Comparison of ENCODE assay signal across 26 cellular contexts in genomic region chr4:158462611-158463010, GRCh38. TPM values are rescaled to one million over a fixed set of nuclear protein-coding genes. Genes with fewer than 3 reads are reported as not detected.
"Had no signal": no experiment of that assay in that cellular context is flagged by ENCODE, and none has a peak within 500 bp of the region (broad histone marks: within the 10 kb centered on the region; RNA-seq: fewer than 3 reads in every experiment).

No MANE protein-coding gene starts in this region.

- H3K27me3 ChIP-seq: neural progenitor cell, right lobe of liver, suprapubic skin, transverse colon, vagina had no signal

- H3K27me3 Mint-ChIP-seq: effector memory CD8-positive, alpha-beta T cell; progenitor cell of endocrine pancreas; stimulated activated naive CD8-positive, alpha-beta T cell treated with anti-CD3 and anti-CD28 coated beads, Interleukin-15, amount 100 ng/mL, for 72 hours had no signal

- H3K9me3 Mint-ChIP-seq: effector memory CD8-positive, alpha-beta T cell; neural progenitor cell; stimulated activated naive CD8-positive, alpha-beta T cell treated with anti-CD3 and anti-CD28 coated beads, Interleukin-15, amount 100 ng/mL, for 72 hours had no signal

- ATAC-seq: effector memory CD8-positive, alpha-beta T cell; esophagus mucosa; naive thymus-derived CD4-positive, alpha-beta T cell; right lobe of liver; stimulated activated naive CD8-positive, alpha-beta T cell treated with anti-CD3 and anti-CD28 coated beads, Interleukin-15, amount 100 ng/mL, for 72 hours had no signal

- H3K4me1 ChIP-seq: neural progenitor cell, parathyroid adenoma, right lobe of liver, suprapubic skin, transverse colon, vagina had no signal

- H3K27ac Mint-ChIP-seq: effector memory CD8-positive, alpha-beta T cell; immature natural killer cell; nephron; neural progenitor cell; progenitor cell of endocrine pancreas; stimulated activated naive CD8-positive, alpha-beta T cell treated with anti-CD3 and anti-CD28 coated beads, Interleukin-15, amount 100 ng/mL, for 72 hours had no signal

- H3K4me1 Mint-ChIP-seq: immature natural killer cell; naive thymus-derived CD4-positive, alpha-beta T cell; nephron; neural progenitor cell; stimulated activated naive CD8-positive, alpha-beta T cell treated with anti-CD3 and anti-CD28 coated beads, Interleukin-15, amount 100 ng/mL, for 72 hours had no signal

- H3K4me3 ChIP-seq: lung, neural progenitor cell, right lobe of liver, suprapubic skin, transverse colon, vagina had no signal

- H3K36me3 Mint-ChIP-seq: immature natural killer cell; naive thymus-derived CD4-positive, alpha-beta T cell; neural progenitor cell had no signal

- H3K9me3 ChIP-seq: right lobe of liver, suprapubic skin, transverse colon, vagina had no signal

- DNase-seq: cortex of kidney; effector memory CD8-positive, alpha-beta T cell; hypothalamus; immature natural killer cell; islet precursor cell; mesenchymal stem cell; midbrain; naive thymus-derived CD4-positive, alpha-beta T cell; right lobe of liver; small intestine; stimulated activated CD4-positive, alpha-beta T cell treated with anti-CD3 and anti-CD28 coated beads, Interleukin-1b, Interleukin-23, amount 100 ng/mL, for 48 hours; stimulated activated CD4-positive, alpha-beta T cell treated with anti-CD3 and anti-CD28 coated beads, Interleukin-4, amount 100 ng/mL, for 1 hour; stimulated activated CD8-positive, alpha-beta memory T cell treated with anti-CD3 and anti-CD28 coated beads, Interleukin-4, amount 100 ng/mL, for 48 hours; stimulated activated naive CD4-positive, alpha-beta T cell; stimulated activated naive CD8-positive, alpha-beta T cell treated with anti-CD3 and anti-CD28 coated beads, Interleukin-15, amount 100 ng/mL, for 72 hours; transverse colon had no signal

- H3K4me3 Mint-ChIP-seq: effector memory CD8-positive, alpha-beta T cell; immature natural killer cell; naive thymus-derived CD4-positive, alpha-beta T cell; nephron; neural progenitor cell; stimulated activated naive CD8-positive, alpha-beta T cell treated with anti-CD3 and anti-CD28 coated beads, Interleukin-15, amount 100 ng/mL, for 72 hours had no signal

- H3K36me3 ChIP-seq: neural progenitor cell, right lobe of liver, suprapubic skin, transverse colon, vagina had no signal

- H3K27ac ChIP-seq: neural progenitor cell, parathyroid adenoma, right lobe of liver, suprapubic skin, transverse colon, vagina had no signal

RNA-seq across cellular contexts. Expression of gene RXFP1, which starts 59.1 kb away (rescaled TPM):
- total RNA-seq: dermis microvascular lymphatic vessel endothelial cell, osteoblast, progenitor cell of endocrine pancreas had no signal
